12 cellular contexts compared by ENCODE assay signal in the genomic region with DNA sequence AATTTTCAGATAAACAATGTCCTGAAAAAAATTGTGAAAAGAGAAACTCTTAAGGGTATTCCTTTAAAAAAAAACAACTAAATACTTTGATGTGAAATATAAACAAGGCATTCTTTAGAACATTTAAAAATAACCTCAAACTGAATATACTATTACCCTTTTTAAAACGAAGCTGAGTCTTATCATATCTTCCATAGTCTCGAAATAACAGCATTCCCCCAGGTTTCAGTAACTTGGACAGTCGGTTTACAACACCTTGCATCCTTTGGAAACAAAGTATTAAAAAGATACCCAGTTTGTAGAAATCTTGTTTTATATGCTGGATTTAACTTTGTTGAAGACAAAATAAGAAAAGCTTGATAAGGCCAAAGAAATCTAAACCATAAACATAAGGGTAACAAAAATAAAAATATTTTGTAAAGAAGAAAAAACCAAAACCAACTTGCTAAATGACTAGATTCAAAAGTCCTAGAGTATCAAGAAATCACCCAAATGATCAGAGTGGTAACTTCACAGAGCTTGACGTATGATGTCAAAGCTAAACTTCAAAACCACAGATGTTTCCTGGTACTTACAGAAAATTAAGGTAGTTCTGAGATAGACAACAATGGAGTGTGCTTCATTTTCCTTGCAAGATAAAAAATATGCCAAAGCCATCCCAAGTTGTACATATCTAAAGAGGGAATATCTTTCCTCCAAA.
A peak's percentile ranks its signal among the peaks of the same experiment; 100 is the strongest.
DNase-seq lines count a peak whose midpoint lies in the region; ATAC-seq and TF ChIP-seq lines count a peak whose summit lies in the region.
"Had no signal": no experiment of that assay in that cellular context is flagged by ENCODE, and none has a peak within 500 bp of the region (broad histone marks: within the 10 kb centered on the region; RNA-seq: fewer than 3 reads in every experiment).

No MANE protein-coding gene starts in this region.

- CTCF ChIA-PET in CD8-positive, alpha-beta T cell (lab: Charles Lee), result no interaction called here
- CTCF ChIA-PET in A673 (lab: Charles Lee) (interaction anchor here (0.6 kb wide), 1 partner anchor 311 kb away, joined by 5 read pairs; no protein-coding TSS in a partner anchor), Caco-2 (lab: Charles Lee) (no interaction called here)

- no peak overlapping the region for H3K4me3 ChIP-seq in CD8-positive, alpha-beta T cell (ENCODE audit: low read depth, low read length)
- H3K4me3 ChIP-seq in HUES6 (ENCODE audit: low read depth, low read length) (no peak overlapping the region), A673 (ENCODE audit: low read depth, low read length, poor library complexity, severe bottlenecking) (no peak overlapping the region), Caco-2 (ENCODE audit: low read depth, low read length) (no peak overlapping the region), sigmoid colon (no peak overlapping the region)
- H3K4me3 ChIP-seq: transverse colon had no signal

- DNase-seq in CD8-positive, alpha-beta T cell, result no peak
- no peak for DNase-seq in chondrocyte (ENCODE audit: low spot score)
- no peak for DNase-seq in A673 (ENCODE audit: low spot score)
- DNase-seq in Caco-2, result no peak
- DNase-seq in HFFc6, result no peak
- DNase-seq in sigmoid colon, result no peak
- DNase-seq: activated CD4-positive, CD25-positive, alpha-beta regulatory T cell treated with anti-CD3 and anti-CD28 coated beads, Interleukin-2, amount 50 U/mL, for 72 hours; stimulated activated CD4-positive, alpha-beta T cell treated with anti-CD3 and anti-CD28 coated beads, Interleukin-4, amount 100 ng/mL, for 4 hours; transverse colon had no signal

- BruUV-seq in A673 (replicated peaks; lab: Mats Ljungman, UMichigan), result no TSS peak
- no TSS peak for BruUV-seq in Caco-2 (replicated peaks; lab: Mats Ljungman, UMichigan)

- H3K4me1 Mint-ChIP-seq in CD8-positive, alpha-beta T cell (ENCODE audit: low read depth), result peaks cover 25% of the 10 kb centered on the region
- peaks cover 27% of the 10 kb centered on the region for H3K4me1 Mint-ChIP-seq in chondrocyte (ENCODE audit: low read depth)
- no peaks in the 10 kb centered on the region for H3K4me1 Mint-ChIP-seq in Caco-2 (ENCODE audit: low read depth, unreplicated experiment)
- H3K4me1 Mint-ChIP-seq in HFFc6 (ENCODE audit: low read depth), result peaks cover 8% of the 10 kb centered on the region

- H3K27me3 ChIP-seq in CD8-positive, alpha-beta T cell (ENCODE audit: insufficient read depth, low read length), result no peaks in the 10 kb centered on the region
- no peaks in the 10 kb centered on the region for H3K27me3 ChIP-seq in HUES6 (ENCODE audit: control insufficient read depth, insufficient read depth, low read length)
- no peaks in the 10 kb centered on the region for H3K27me3 ChIP-seq in A673 (replicated peaks; ENCODE audit: insufficient read depth, low read depth, low read length, poor library complexity)
- no peaks in the 10 kb centered on the region for H3K27me3 ChIP-seq in Caco-2 (replicated peaks; ENCODE audit: control insufficient read depth, insufficient read depth, low read length)
- no peaks in the 10 kb centered on the region for H3K27me3 ChIP-seq in sigmoid colon
- H3K27me3 ChIP-seq: neutrophil, transverse colon had no signal

- peaks cover 11% of the 10 kb centered on the region for H3K4me1 ChIP-seq in CD8-positive, alpha-beta T cell (ENCODE audit: insufficient read depth, low read length)
- H3K4me1 ChIP-seq in HUES6 (ENCODE audit: control insufficient read depth, insufficient read depth, low read length), result peaks cover 37% of the 10 kb centered on the region
- H3K4me1 ChIP-seq in A673 (ENCODE audit: insufficient read depth, low read length, poor library complexity, severe bottlenecking), result peaks cover 15% of the 10 kb centered on the region
- H3K4me1 ChIP-seq in Caco-2, result no peaks in the 10 kb centered on the region
- peaks cover 0 to 15% (median 10%) of the 10 kb centered on the region in 4 donors for H3K4me1 ChIP-seq in sigmoid colon

- POLR2A ChIA-PET in CD8-positive, alpha-beta T cell (lab: Charles Lee), result interaction anchor here (0.7 to 1.2 kb wide), 2 partner anchors 8 to 80 kb away, joined by 3 read pairs; no protein-coding TSS in a partner anchor
- POLR2A ChIA-PET in A673 (lab: Charles Lee; ENCODE audit: low non-redundant PET) (interaction anchor here (0.5 kb wide), 1 partner anchor 22 kb away, joined by 13 read pairs; no protein-coding TSS in a partner anchor), Caco-2 (lab: Charles Lee) (no interaction called here)

- no peaks in the 10 kb centered on the region for H3K9me3 ChIP-seq in CD8-positive, alpha-beta T cell (ENCODE audit: low read length)
- H3K9me3 ChIP-seq in HUES6 (ENCODE audit: control insufficient read depth, insufficient read depth, low read depth, low read length) (no peaks in the 10 kb centered on the region), A673 (ENCODE audit: low read depth, low read length, poor library complexity, severe bottlenecking) (no peaks in the 10 kb centered on the region), Caco-2 (no peaks in the 10 kb centered on the region), sigmoid colon (no peaks in the 10 kb centered on the region)
- H3K9me3 ChIP-seq: neutrophil, transverse colon had no signal

- intact Hi-C loops in CD8-positive, alpha-beta T cell (cut with DNase I, micrococcal nuclease), result loop anchor here in 1 of 2 experiments (10.0 kb wide), 1 partner anchor 351 kb away; no protein-coding TSS in a partner anchor
- intact Hi-C loops in A673 (cut with micrococcal nuclease; ENCODE audit: unreplicated experiment) (no loop called here), Caco-2 (cut with micrococcal nuclease; ENCODE audit: unreplicated experiment) (no loop called here), sigmoid colon (cut with DNase I) (loop anchor here (10.0 kb wide), 1 partner anchor 161 kb away; a partner anchor contains a TSS)

- H3K27ac Mint-ChIP-seq in CD8-positive, alpha-beta T cell, result no peak overlapping the region
- H3K27ac Mint-ChIP-seq in chondrocyte (ENCODE audit: unreplicated experiment) (peak overlapping the region; percentile 75), Caco-2 (ENCODE audit: unreplicated experiment) (no peak overlapping the region), HFFc6 (no peak overlapping the region)

- TF ChIP-seq CTCF in CD8-positive, alpha-beta T cell (IDR thresholded peaks at IDR 0.05), result no peak
- TF ChIP-seq CTCF in chondrocyte (IDR thresholded peaks at IDR 0.05), result no peak
- no peak for TF ChIP-seq CTCF in A673 (conservative IDR thresholded peaks at IDR 0.05; ENCODE audit: low read depth, low read length)
- no peak for TF ChIP-seq CTCF in Caco-2 (IDR thresholded peaks at IDR 0.05; ENCODE audit: insufficient read depth in 1 of 2, low read depth in 1 of 2, low read length in 1 of 2, severe bottlenecking in 1 of 2, unreplicated experiment in 1 of 2)
- no peak for TF ChIP-seq CTCF in HFFc6 (IDR thresholded peaks at IDR 0.05)
- no peak for TF ChIP-seq CTCF in sigmoid colon (IDR thresholded peaks at IDR 0.05)

- peaks cover 16% of the 10 kb centered on the region for H3K36me3 Mint-ChIP-seq in CD8-positive, alpha-beta T cell
- H3K36me3 Mint-ChIP-seq in chondrocyte (ENCODE audit: low read depth) (peaks cover 9% of the 10 kb centered on the region), Caco-2 (ENCODE audit: insufficient read depth, unreplicated experiment) (peaks cover 11% of the 10 kb centered on the region), HFFc6 (ENCODE audit: low read depth) (peaks cover 10% of the 10 kb centered on the region; the same call in 1 of the 2 replicates)

- no peak overlapping the region for H3K27ac ChIP-seq in CD8-positive, alpha-beta T cell (ENCODE audit: low read depth, low read length)
- H3K27ac ChIP-seq in HUES6 (ENCODE audit: low read depth, low read length) (peak overlapping the region; percentile 48; the same call in 1 of the 2 replicates), A673 (ENCODE audit: low read depth, low read length, poor library complexity, severe bottlenecking) (no peak overlapping the region), sigmoid colon (peak overlapping the region in 1 of 4 donors; percentile 61)
- H3K27ac ChIP-seq: neutrophil had no signal

- H3K27me3 Mint-ChIP-seq in CD8-positive, alpha-beta T cell (ENCODE audit: low read depth), result no peaks in the 10 kb centered on the region
- H3K27me3 Mint-ChIP-seq in chondrocyte (ENCODE audit: low read depth) (no peaks in the 10 kb centered on the region), Caco-2 (ENCODE audit: insufficient read depth, unreplicated experiment) (no peaks in the 10 kb centered on the region), HFFc6 (ENCODE audit: insufficient read depth) (no peaks in the 10 kb centered on the region)

- TF ChIP-seq EP300 in sigmoid colon (IDR thresholded peaks at IDR 0.05), result no peak

- H3K9ac ChIP-seq in HUES6 (ENCODE audit: low read length), result no peak overlapping the region

- ATAC-seq in CD8-positive, alpha-beta T cell, result peak; percentile 66
- peak; percentile 53 for ATAC-seq in GM19351 (IDR thresholded peaks at IDR 0.05; ENCODE audit: unreplicated experiment)

- H3K9me3 Mint-ChIP-seq in CD8-positive, alpha-beta T cell, result no peaks in the 10 kb centered on the region
- H3K9me3 Mint-ChIP-seq in chondrocyte (ENCODE audit: low read depth) (no peaks in the 10 kb centered on the region), Caco-2 (ENCODE audit: unreplicated experiment) (no peaks in the 10 kb centered on the region), HFFc6 (no peaks in the 10 kb centered on the region)

- TF ChIP-seq POLR2A in sigmoid colon (IDR thresholded peaks at IDR 0.05), result no peak

- H3K4me3 Mint-ChIP-seq in CD8-positive, alpha-beta T cell, result no peak overlapping the region
- H3K4me3 Mint-ChIP-seq in chondrocyte (ENCODE audit: unreplicated experiment) (no peak overlapping the region), Caco-2 (ENCODE audit: unreplicated experiment) (no peak overlapping the region), HFFc6 (no peak overlapping the region)

- WGBS in sigmoid colon, 2 donors, result 72 to 90% methylated on average over 4 of the region's 4 CpGs

- H3K36me3 ChIP-seq in CD8-positive, alpha-beta T cell (ENCODE audit: insufficient read depth, low read length), result no peaks in the 10 kb centered on the region
- H3K36me3 ChIP-seq in HUES6 (ENCODE audit: control insufficient read depth, insufficient read depth, low read length) (0 out of 2 replicates have a peak, but pooled peaks cover 5% of the 10 kb centered on the region), A673 (ENCODE audit: insufficient read depth, low read length, poor library complexity, severe bottlenecking) (no peaks in the 10 kb centered on the region), Caco-2 (ENCODE audit: control insufficient read depth, insufficient read depth, low read length) (no peaks in the 10 kb centered on the region), sigmoid colon (peaks cover 0 to 9% (median 0%) of the 10 kb centered on the region in 4 donors)
- H3K36me3 ChIP-seq: neutrophil, transverse colon had no signal
